Comparison of ENCODE assay signal across 8 cellular contexts in genomic region chr11:78420796-78421209, GRCh38. TPM values are rescaled to one million over a fixed set of nuclear protein-coding genes. Genes with fewer than 3 reads are reported as not detected.
DNase-seq lines count a peak whose midpoint lies in the region; ATAC-seq and TF ChIP-seq lines count a peak whose summit lies in the region.

No MANE protein-coding gene starts in this region.

- H4K20me1 ChIP-seq in mammary epithelial cell (ENCODE audit: insufficient read depth, low read length) = no peaks in the 10 kb centered on the region

- in situ Hi-C loops in mammary epithelial cell (cut with MboI; ENCODE audit: low sequenced_read_pairs in 2 of 2) = no loop called here

- no peak overlapping the region for H2AFZ ChIP-seq in mammary epithelial cell (ENCODE audit: low read depth, low read length)

- H3K9ac ChIP-seq in mammary epithelial cell (ENCODE audit: insufficient read depth, low read length) = no peak overlapping the region

- CTCF ChIA-PET in mammary epithelial cell (lab: Charles Lee; ENCODE audit: low non-redundant PET) = no interaction called here

- H3K4me3 ChIP-seq in mammary epithelial cell (replicated peaks in 1 of 3; ENCODE audit: insufficient read depth in 1 of 3, low read depth in 2 of 3, low read length in 3 of 3) = no peak overlapping the region

- no peaks in the 10 kb centered on the region for H3K36me3 ChIP-seq in mammary epithelial cell (ENCODE audit: insufficient read depth, low read length)

- no peak overlapping the region for H3K27ac ChIP-seq in mammary epithelial cell (ENCODE audit: insufficient read depth, low read depth, low read length)

- dilution Hi-C loops in mammary epithelial cell (cut with HindIII; ENCODE audit: low sequenced_read_pairs) = no loop called here

- no peak for TF ChIP-seq CTCF in GM20000 (IDR thresholded peaks at IDR 0.05; ENCODE audit: extremely low read depth, missing control alignments)
- TF ChIP-seq CTCF in mammary epithelial cell (conservative IDR thresholded peaks at IDR 0.05 in 1 of 2, IDR thresholded peaks at IDR 0.05 in 1 of 2; ENCODE audit: extremely low read depth in 1 of 2, insufficient read depth in 1 of 2, low read depth in 1 of 2, low read length in 2 of 2) = no peak
- no peak for TF ChIP-seq CTCF in omental fat pad (IDR thresholded peaks at IDR 0.05)

- WGBS in mammary epithelial cell (ENCODE audit: low coverage, missing lambda C conversion rate) = 24% methylated on average over 9 of the region's 9 CpGs

- no peaks in the 10 kb centered on the region for H3K27me3 ChIP-seq in mammary epithelial cell (ENCODE audit: insufficient read depth, low read length)

- ATAC-seq in omental fat pad (ENCODE audit: low FRiP score) (no peak), GM21360 (IDR thresholded peaks at IDR 0.05; ENCODE audit: unreplicated experiment) (no peak), HG03139 (IDR thresholded peaks at IDR 0.05; ENCODE audit: unreplicated experiment) (no peak)

- H3K79me2 ChIP-seq in mammary epithelial cell (ENCODE audit: insufficient read depth, low read length) = no peaks in the 10 kb centered on the region

- H3K9me3 ChIP-seq in mammary epithelial cell (replicated peaks; ENCODE audit: insufficient read depth, low read length) = no peaks in the 10 kb centered on the region

- intact Hi-C loops in mammary epithelial cell (cut with micrococcal nuclease) = no loop called here

- BruUV-seq in mammary epithelial cell (replicated peaks; lab: Mats Ljungman, UMichigan) = no TSS peak

- DNase-seq in GM20000 (ENCODE audit: low spot score) = peak; percentile 57
- peak; percentile 86 for DNase-seq in OCI-M1 (lab: John Stamatoyannopoulos, UW)
- DNase-seq in mammary epithelial cell = peak; percentile 20
- peak; percentile 79 for DNase-seq in omental fat pad (ENCODE audit: low spot score)
- DNase-seq in HT-29 (ENCODE audit: low spot score) = no peak
- DNase-seq in LoVo (ENCODE audit: low spot score) = no peak

- peaks cover 9% of the 10 kb centered on the region for H3K4me1 ChIP-seq in mammary epithelial cell (ENCODE audit: insufficient read depth, low read length)

- no peak overlapping the region for H3K4me2 ChIP-seq in mammary epithelial cell (ENCODE audit: insufficient read depth, low read depth, low read length)

RNA-seq across cellular contexts. Expression of gene GAB2, which starts 3.2 kb away (rescaled TPM):
- total RNA-seq in mammary epithelial cell (1 to 10 TPM; 1.0 to 4.3 TPM), omental fat pad (10 to 100 TPM; 25.3 to 97.7 (median 36.1) TPM)
- 0.40 TPM for polyA plus RNA-seq in mammary epithelial cell
- polyA minus RNA-seq in mammary epithelial cell = 2.0 TPM
- 1.8 and 3.6 TPM in 2 replicates for total RNA-seq in HT-29 (2014; rRNA removed; shearing (Covaris generic))

Comparison
In these comparisons a context has a peak if more than half of its experiments do, and no peak if none do; other contexts are left out.
1. DNase-seq: peak in GM20000 (single experiment), OCI-M1 (single experiment), mammary epithelial cell (single experiment) and omental fat pad (single experiment); none in HT-29 (single experiment) and LoVo (single experiment).